Comparison of ENCODE assay signal across 13 cellular contexts in genomic region chr16:85746431-85747227, GRCh38. TPM values are rescaled to one million over a fixed set of nuclear protein-coding genes. Genes with fewer than 3 reads are reported as not detected.
DNase-seq lines count a peak whose midpoint lies in the region; TF ChIP-seq lines count a peak whose summit lies in the region.
"Had no signal": no experiment of that assay in that cellular context is flagged by ENCODE, and none has a peak within 500 bp of the region (broad histone marks: within the 10 kb centered on the region; RNA-seq: fewer than 3 reads in every experiment).

No MANE protein-coding gene starts in this region.

- DNase-seq in GM06990 (ENCODE audit: extremely low read depth, insufficient read length) (peak; percentile 60), HT-29 (ENCODE audit: low spot score) (peak; percentile 92), dermis blood vessel endothelial cell (peak; percentile 20), renal cortical epithelial cell (ENCODE audit: low read depth) (peak; percentile 53), DMS 273 (lab: John Stamatoyannopoulos, UW; ENCODE audit: unreplicated experiment) (no peak), KG1 (lab: John Stamatoyannopoulos, UW) (no peak), NCI-H1694 treated with DMSO at 0.1 percent for 48 hours (lab: John Stamatoyannopoulos, UW) (no peak)
- DNase-seq in activated effector memory CD4-positive, alpha-beta T cell treated with Interleukin-2 at 50 U/mL for 16 hours: no peak
- DNase-seq: activated CD4-positive, CD25-positive, alpha-beta regulatory T cell; effector memory CD8-positive, alpha-beta T cell; GF-D8; NCI-H1436 had no signal

- TF ChIP-seq CTCF in GM06990 (IDR thresholded peaks at IDR 0.05; ENCODE audit: insufficient read depth, low read length, poor library complexity, severe bottlenecking): no peak

- H3K4me3 ChIP-seq in GM06990 (replicated peaks; ENCODE audit: low read depth, low read length): 0 out of 2 replicates have a peak overlapping the region, but pooled peaks have one; percentile 22
- H3K4me3 ChIP-seq: Peyer's patch had no signal

- H3K27me3 ChIP-seq in GM06990 (replicated peaks; ENCODE audit: control insufficient read depth, insufficient read depth, low read length): no peaks in the 10 kb centered on the region

- no peaks in the 10 kb centered on the region; the same call in 1 of the 2 replicates for H3K36me3 ChIP-seq in GM06990 (ENCODE audit: control insufficient read depth, insufficient read depth, low read length)
- H3K36me3 ChIP-seq: Peyer's patch had no signal

RNA-seq across cellular contexts. Expression of gene C16orf74, which starts 4.3 kb away (rescaled TPM):
- 84.9 and 92.0 TPM in 2 replicates for total RNA-seq in HT-29 (2014; rRNA removed; shearing (Covaris generic))
- 9.4 and 12.4 TPM in 2 replicates for total RNA-seq in dermis blood vessel endothelial cell
- total RNA-seq in renal cortical epithelial cell: 1.6 and 8.5 TPM in 2 replicates

RNA-seq across cellular contexts. Expression of gene EMC8, which starts 52.7 kb away (rescaled TPM):
- 98.2 and 107 TPM in 2 replicates for total RNA-seq in HT-29 (2014; rRNA removed; shearing (Covaris generic))
- total RNA-seq in dermis blood vessel endothelial cell: 36.0 and 36.1 TPM in 2 replicates
- 25.5 and 26.6 TPM in 2 replicates for total RNA-seq in renal cortical epithelial cell

RNA-seq across cellular contexts. Expression of gene COX4I1, which starts 52.9 kb away (rescaled TPM):
- total RNA-seq in HT-29 (2014; rRNA removed; shearing (Covaris generic)): 443 and 485 TPM in 2 replicates
- 321 and 608 TPM in 2 replicates for total RNA-seq in dermis blood vessel endothelial cell
- 349 and 463 TPM in 2 replicates for total RNA-seq in renal cortical epithelial cell

RNA-seq across cellular contexts. Expression of gene GINS2, which starts 57.9 kb away (rescaled TPM):
- total RNA-seq in HT-29 (2014; rRNA removed; shearing (Covaris generic)): 22.8 and 23.4 TPM in 2 replicates
- 6.6 and 8.6 TPM in 2 replicates for total RNA-seq in dermis blood vessel endothelial cell
- total RNA-seq in renal cortical epithelial cell: 0.45 and 7.3 TPM in 2 replicates

Comparison
In these comparisons a context has a peak if more than half of its experiments do, and no peak if none do; other contexts are left out.
1. DNase-seq: peak in GM06990 (single experiment), HT-29 (single experiment), dermis blood vessel endothelial cell (single experiment) and renal cortical epithelial cell (single experiment); none in DMS 273 (single experiment), activated effector memory CD4-positive, alpha-beta T cell treated with Interleukin-2 at 50 U/mL for 16 hours (single experiment), KG1 (single experiment) and NCI-H1694 treated with DMSO at 0.1 percent for 48 hours (single experiment).